In the genomic region with DNA sequence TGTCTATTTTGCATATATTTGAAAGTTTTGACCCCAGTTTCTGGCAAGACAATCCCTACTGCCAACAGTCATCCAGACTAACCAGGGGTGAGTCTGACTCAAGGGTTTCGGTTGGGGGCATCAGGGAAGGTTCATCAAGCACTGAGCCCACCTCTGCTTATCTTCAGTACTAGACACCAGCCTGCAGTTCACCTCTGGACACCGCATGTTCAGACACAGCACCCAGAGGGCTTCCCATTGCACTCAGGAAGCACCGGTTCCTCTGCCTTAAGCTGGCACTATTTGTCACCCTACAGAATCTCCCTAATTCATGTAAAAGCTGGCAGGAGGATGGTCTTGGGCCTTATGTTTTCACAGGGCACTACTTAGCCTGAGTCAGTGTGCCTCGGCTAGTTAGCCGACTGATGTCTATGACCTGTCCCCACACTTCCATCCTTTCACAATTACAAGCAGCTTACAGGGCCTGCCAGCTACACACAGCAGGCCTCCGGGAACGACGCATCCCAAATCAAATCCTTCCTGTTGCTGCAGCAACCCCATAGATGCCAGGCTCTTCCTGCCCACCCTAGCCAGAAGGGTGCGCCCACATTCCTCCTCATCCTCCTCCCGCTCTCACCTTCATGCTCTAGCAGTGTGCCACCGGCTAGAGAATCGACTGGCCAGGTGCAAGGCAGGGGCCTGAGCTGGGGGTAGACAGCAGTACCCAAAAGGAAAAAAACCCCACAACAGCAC, we compare ENCODE assay signal across 18 cellular contexts. TPM values are rescaled to one million over a fixed set of nuclear protein-coding genes. Genes with fewer than 3 reads are reported as not detected.
DNase-seq lines count a peak whose midpoint lies in the region; ATAC-seq and TF ChIP-seq lines count a peak whose summit lies in the region.
"Had no signal": no experiment of that assay in that cellular context is flagged by ENCODE, and none has a peak within 500 bp of the region (broad histone marks: within the 10 kb centered on the region; RNA-seq: fewer than 3 reads in every experiment).

No MANE protein-coding gene starts in this region.

- intact Hi-C loops in mammary epithelial cell (cut with micrococcal nuclease) = no loop called here
- intact Hi-C loops in breast epithelium (cut with DNase I; ENCODE audit: low total_unique reads) = no loop called here

- CTCF ChIA-PET in mammary epithelial cell (lab: Charles Lee; ENCODE audit: low non-redundant PET) = no interaction called here
- CTCF ChIA-PET in activated CD4-positive, alpha-beta T cell treated with anti-CD3 and anti-CD28 coated beads, Interleukin-2, amount 10 ng/mL, durations not matched to agents 7 days and 5 days (lab: Charles Lee) = interaction anchor here (0.5 to 7.4 kb wide), 10 partner anchors 10 to 609 kb away, joined by 3 to 48 read pairs (median 3); partner anchors contain the start of gene SH3BP5

- H3K79me2 ChIP-seq in mammary epithelial cell (ENCODE audit: insufficient read depth, low read length) = peaks cover 18% of the 10 kb centered on the region

- H3K4me2 ChIP-seq in mammary epithelial cell (ENCODE audit: insufficient read depth, low read depth, low read length) = no peak overlapping the region

- peak overlapping the region; percentile 3 for H3K27ac Mint-ChIP-seq in central memory CD8-positive, alpha-beta T cell (ENCODE audit: low read depth)
- peak overlapping the region; percentile 91 to 98 for H3K27ac Mint-ChIP-seq in natural killer cell treated with Interleukin-12 subunit alpha and Interleukin-12 subunit beta and Interleukin-15 and Interleukin-18, amount 100 ng/mL, for 72 hours
- H3K27ac Mint-ChIP-seq in type B pancreatic cell = peak overlapping the region; percentile 22
- no peak overlapping the region for H3K27ac Mint-ChIP-seq in activated CD4-positive, alpha-beta T cell treated with anti-CD3 and anti-CD28 coated beads, Interleukin-2, amount 10 ng/mL, durations not matched to agents 7 days and 5 days

- peaks cover 10% of the 10 kb centered on the region for H3K4me1 ChIP-seq in mammary epithelial cell (ENCODE audit: insufficient read depth, low read length)
- peaks cover 4 to 8% of the 10 kb centered on the region in 2 donors for H3K4me1 ChIP-seq in breast epithelium

- POLR2A ChIA-PET in activated CD4-positive, alpha-beta T cell treated with anti-CD3 and anti-CD28 coated beads, Interleukin-2, amount 10 ng/mL, durations not matched to agents 7 days and 5 days (lab: Charles Lee) = no interaction called here

- no peak for TF ChIP-seq POLR2A in breast epithelium (IDR thresholded peaks at IDR 0.05)

- H3K27me3 ChIP-seq in mammary epithelial cell (ENCODE audit: insufficient read depth, low read length) (no peaks in the 10 kb centered on the region), breast epithelium (no peaks in the 10 kb centered on the region)
- H3K27me3 ChIP-seq: cardiac muscle cell, left lung, MG63, spleen had no signal

- in situ Hi-C loops in mammary epithelial cell (cut with MboI; ENCODE audit: low sequenced_read_pairs in 2 of 2) = no loop called here

- H2AFZ ChIP-seq in mammary epithelial cell (ENCODE audit: low read depth, low read length) = peak overlapping the region; percentile 18

- H3K9me3 Mint-ChIP-seq in central memory CD8-positive, alpha-beta T cell = no peaks in the 10 kb centered on the region
- H3K9me3 Mint-ChIP-seq in natural killer cell treated with Interleukin-12 subunit alpha and Interleukin-12 subunit beta and Interleukin-15 and Interleukin-18, amount 100 ng/mL, for 72 hours = no peaks in the 10 kb centered on the region
- no peaks in the 10 kb centered on the region for H3K9me3 Mint-ChIP-seq in type B pancreatic cell
- H3K9me3 Mint-ChIP-seq in activated CD4-positive, alpha-beta T cell treated with anti-CD3 and anti-CD28 coated beads, Interleukin-2, amount 10 ng/mL, durations not matched to agents 7 days and 5 days = no peaks in the 10 kb centered on the region

- H3K4me3 ChIP-seq in mammary epithelial cell (replicated peaks in 1 of 3; ENCODE audit: insufficient read depth in 1 of 3, low read depth in 2 of 3, low read length in 3 of 3) (no peak overlapping the region), breast epithelium (peak overlapping the region in 1 of 3 donors; percentile 27)
- H3K4me3 ChIP-seq: cardiac muscle cell, left lung, MG63, spleen had no signal

- no peak overlapping the region for H3K9ac ChIP-seq in mammary epithelial cell (ENCODE audit: insufficient read depth, low read length)

- no peak for ATAC-seq in central memory CD8-positive, alpha-beta T cell (replicated peaks; ENCODE audit: extremely low read depth, poor library complexity, severe bottlenecking)
- no peak for ATAC-seq in natural killer cell treated with Interleukin-12 subunit alpha and Interleukin-12 subunit beta and Interleukin-15 and Interleukin-18, amount 100 ng/mL, for 72 hours
- ATAC-seq in GM18520 (IDR thresholded peaks at IDR 0.05; ENCODE audit: unreplicated experiment) = no peak

- H3K36me3 Mint-ChIP-seq in central memory CD8-positive, alpha-beta T cell (ENCODE audit: insufficient read depth) = peaks cover 13% of the 10 kb centered on the region
- peaks cover 4% of the 10 kb centered on the region for H3K36me3 Mint-ChIP-seq in natural killer cell treated with Interleukin-12 subunit alpha and Interleukin-12 subunit beta and Interleukin-15 and Interleukin-18, amount 100 ng/mL, for 72 hours
- H3K36me3 Mint-ChIP-seq in type B pancreatic cell = peaks cover 9% of the 10 kb centered on the region
- H3K36me3 Mint-ChIP-seq in activated CD4-positive, alpha-beta T cell treated with anti-CD3 and anti-CD28 coated beads, Interleukin-2, amount 10 ng/mL, durations not matched to agents 7 days and 5 days (ENCODE audit: low read depth) = peaks cover 9% of the 10 kb centered on the region

- H3K36me3 ChIP-seq in mammary epithelial cell (ENCODE audit: insufficient read depth, low read length) (no peaks in the 10 kb centered on the region), breast epithelium (no peaks in the 10 kb centered on the region)
- H3K36me3 ChIP-seq: cardiac muscle cell, left lung, MG63 had no signal

- WGBS in mammary epithelial cell (ENCODE audit: low coverage, missing lambda C conversion rate) = 21% methylated on average over 9 of the region's 12 CpGs

- DNase-seq in mammary epithelial cell (peak; percentile 40), breast epithelium (ENCODE audit: low spot score in 2 of 2) (no peak), type B pancreatic cell (ENCODE audit: extremely low spot score, unreplicated experiment) (no peak), HuH-7 (ENCODE audit: low spot score) (no peak)
- no peak for DNase-seq in central memory CD8-positive, alpha-beta T cell (ENCODE audit: low spot score in 2 of 2)
- DNase-seq in natural killer cell treated with Interleukin-12 subunit alpha and Interleukin-12 subunit beta and Interleukin-15 and Interleukin-18, amount 100 ng/mL, for 72 hours (ENCODE audit: low spot score) = no peak
- DNase-seq in activated CD4-positive, alpha-beta T cell treated with anti-CD3 and anti-CD28 coated beads, Interleukin-2, amount 10 ng/mL, durations not matched to agents 7 days and 5 days = no peak
- DNase-seq: activated CD8-positive, alpha-beta memory T cell treated with anti-CD3 and anti-CD28 coated beads, Interleukin-2, amount 50 U/mL, for 4 hours; H7; MG63; NCI-H1694 treated with DMSO at 0.1 percent for 48 hours; NCI-H446 treated with DMSO at 0.1 percent for 48 hours; SHP77; spleen had no signal

- no peaks in the 10 kb centered on the region for H4K20me1 ChIP-seq in mammary epithelial cell (ENCODE audit: insufficient read depth, low read length)

- no TSS peak for BruUV-seq in mammary epithelial cell (replicated peaks; lab: Mats Ljungman, UMichigan)

- H3K9me3 ChIP-seq in mammary epithelial cell (replicated peaks; ENCODE audit: insufficient read depth, low read length) = no peaks in the 10 kb centered on the region
- H3K9me3 ChIP-seq in breast epithelium = no peaks in the 10 kb centered on the region
- H3K9me3 ChIP-seq: left lung, MG63, spleen had no signal

- dilution Hi-C loops in mammary epithelial cell (cut with HindIII; ENCODE audit: low sequenced_read_pairs) = no loop called here

- H3K27ac ChIP-seq in mammary epithelial cell (ENCODE audit: insufficient read depth, low read depth, low read length) (no peak overlapping the region), breast epithelium (peak overlapping the region in 1 of 2 donors; percentile 36)
- H3K27ac ChIP-seq: cardiac muscle cell, left lung had no signal

- H3K4me1 Mint-ChIP-seq in central memory CD8-positive, alpha-beta T cell = peaks cover 74% of the 10 kb centered on the region
- peaks cover 77 to 81% of the 10 kb centered on the region in 2 donors for H3K4me1 Mint-ChIP-seq in natural killer cell treated with Interleukin-12 subunit alpha and Interleukin-12 subunit beta and Interleukin-15 and Interleukin-18, amount 100 ng/mL, for 72 hours (ENCODE audit: low read depth in 2 of 2)
- H3K4me1 Mint-ChIP-seq in type B pancreatic cell (ENCODE audit: unreplicated experiment) = peaks cover 15% of the 10 kb centered on the region
- H3K4me1 Mint-ChIP-seq in activated CD4-positive, alpha-beta T cell treated with anti-CD3 and anti-CD28 coated beads, Interleukin-2, amount 10 ng/mL, durations not matched to agents 7 days and 5 days = peaks cover 52% of the 10 kb centered on the region

- peak overlapping the region; percentile 4 for H3K4me3 Mint-ChIP-seq in central memory CD8-positive, alpha-beta T cell
- peak overlapping the region; percentile 35 for H3K4me3 Mint-ChIP-seq in natural killer cell treated with Interleukin-12 subunit alpha and Interleukin-12 subunit beta and Interleukin-15 and Interleukin-18, amount 100 ng/mL, for 72 hours
- no peak overlapping the region for H3K4me3 Mint-ChIP-seq in type B pancreatic cell
- no peak overlapping the region for H3K4me3 Mint-ChIP-seq in activated CD4-positive, alpha-beta T cell treated with anti-CD3 and anti-CD28 coated beads, Interleukin-2, amount 10 ng/mL, durations not matched to agents 7 days and 5 days
- H3K4me3 Mint-ChIP-seq: activated naive CD8-positive, alpha-beta T cell had no signal

- H3K27me3 Mint-ChIP-seq in central memory CD8-positive, alpha-beta T cell = no peaks in the 10 kb centered on the region
- H3K27me3 Mint-ChIP-seq in natural killer cell treated with Interleukin-12 subunit alpha and Interleukin-12 subunit beta and Interleukin-15 and Interleukin-18, amount 100 ng/mL, for 72 hours = no peaks in the 10 kb centered on the region
- no peaks in the 10 kb centered on the region for H3K27me3 Mint-ChIP-seq in type B pancreatic cell
- H3K27me3 Mint-ChIP-seq in activated CD4-positive, alpha-beta T cell treated with anti-CD3 and anti-CD28 coated beads, Interleukin-2, amount 10 ng/mL, durations not matched to agents 7 days and 5 days = no peaks in the 10 kb centered on the region
- H3K27me3 Mint-ChIP-seq: activated naive CD8-positive, alpha-beta T cell had no signal

- TF ChIP-seq CTCF in mammary epithelial cell (conservative IDR thresholded peaks at IDR 0.05 in 1 of 2, IDR thresholded peaks at IDR 0.05 in 1 of 2; ENCODE audit: extremely low read depth in 1 of 2, insufficient read depth in 1 of 2, low read depth in 1 of 2, low read length in 2 of 2) = no peak
- TF ChIP-seq CTCF in breast epithelium (IDR thresholded peaks at IDR 0.05) = no peak
- no peak for TF ChIP-seq CTCF in type B pancreatic cell (conservative IDR thresholded peaks at IDR 0.05)

RNA-seq across cellular contexts. Expression of gene SH3BP5, which starts 52.5 kb away (rescaled TPM):
- total RNA-seq in mammary epithelial cell (10 to 100 TPM; 15.4 to 21.0 TPM), breast epithelium (10 to 100 TPM; 56.9 to 96.2 (median 83.2) TPM), type B pancreatic cell (ENCODE audit: low replicate concordance) (31.2 and 33.4 TPM in 2 replicates)
- 20.1 TPM for polyA plus RNA-seq in mammary epithelial cell
- 10.6 TPM for polyA minus RNA-seq in mammary epithelial cell
- total RNA-seq in natural killer cell treated with Interleukin-12 subunit alpha and Interleukin-12 subunit beta and Interleukin-15 and Interleukin-18, amount 100 ng/mL, for 72 hours = 100 to 1,000 TPM in 1 of 2 donors, 10 to 100 TPM in 1; 58.5 to 165 TPM
- 10 to 100 TPM; 33.8 to 38.2 TPM for total RNA-seq in activated CD4-positive, alpha-beta T cell treated with anti-CD3 and anti-CD28 coated beads, Interleukin-2, amount 10 ng/mL, durations not matched to agents 7 days and 5 days

Comparison
In these comparisons a context has a peak if more than half of its experiments do, and no peak if none do; other contexts are left out.
1. H3K4me3 Mint-ChIP-seq: peak in central memory CD8-positive, alpha-beta T cell (single experiment) and natural killer cell treated with Interleukin-12 subunit alpha and Interleukin-12 subunit beta and Interleukin-15 and Interleukin-18, amount 100 ng/mL, for 72 hours (single experiment); none in type B pancreatic cell (single experiment) and activated CD4-positive, alpha-beta T cell treated with anti-CD3 and anti-CD28 coated beads, Interleukin-2, amount 10 ng/mL, durations not matched to agents 7 days and 5 days (single experiment).